12 cellular contexts compared by ENCODE assay signal in the genomic region with DNA sequence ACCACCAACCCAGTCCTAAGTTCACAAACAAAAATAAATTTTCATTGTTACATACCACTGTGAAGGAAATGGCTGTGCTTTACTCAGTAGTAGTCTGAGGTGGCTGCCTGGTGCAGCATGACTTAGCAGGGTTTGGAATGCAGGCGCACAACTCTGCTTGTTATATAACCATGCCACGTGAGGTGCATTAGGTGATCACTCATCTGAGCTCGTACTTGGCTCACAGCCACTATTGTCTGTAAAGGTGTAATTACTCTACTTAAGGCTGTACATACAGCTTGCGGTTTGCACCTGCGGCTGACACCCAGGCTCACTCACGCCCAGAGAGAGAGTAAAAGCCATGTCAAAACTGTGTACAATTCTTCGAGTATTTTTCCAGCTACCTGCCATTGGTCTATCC.
A peak's percentile ranks its signal among the peaks of the same experiment; 100 is the strongest.
DNase-seq lines count a peak whose midpoint lies in the region; ATAC-seq and TF ChIP-seq lines count a peak whose summit lies in the region.
"Had no signal": no experiment of that assay in that cellular context is flagged by ENCODE, and none has a peak within 500 bp of the region (broad histone marks: within the 10 kb centered on the region; RNA-seq: fewer than 3 reads in every experiment).

No MANE protein-coding gene starts in this region.

- TF ChIP-seq POLR2A in thyroid gland (IDR thresholded peaks at IDR 0.05) (no peak), adrenal gland (IDR thresholded peaks at IDR 0.05) (no peak)

- DNase-seq in NCI-H2196 (lab: John Stamatoyannopoulos, UW; ENCODE audit: unreplicated experiment), result peak; percentile 4
- DNase-seq in NCI-H2196 treated with DMSO at 0.1 percent for 48 hours (lab: John Stamatoyannopoulos, UW; ENCODE audit: unreplicated experiment), result no peak
- DNase-seq in NCI-H510A (lab: John Stamatoyannopoulos, UW), result peak; percentile 90
- DNase-seq in foreskin keratinocyte, result peak; percentile 94 to 96
- DNase-seq in thyroid gland, result peak; percentile 75 to 84
- no peak for DNase-seq in adrenal gland
- DNase-seq: activated effector memory CD4-positive, alpha-beta T cell treated with Interleukin-2 at 50 U/mL for 16 hours; glutamatergic neuron; right lobe of liver had no signal

- H3K9me3 ChIP-seq in thyroid gland (no peaks in the 10 kb centered on the region), adrenal gland (replicated peaks in 1 of 3) (no peaks in the 10 kb centered on the region)
- H3K9me3 ChIP-seq: right lobe of liver had no signal

- 48 to 60% methylated on average over 7 of the region's 7 CpGs for WGBS in thyroid gland, 2 donors
- WGBS in adrenal gland, 4 donors, result 80 to 84% (median 81%) methylated on average over 7 of the region's 7 CpGs

- H3K4me3 ChIP-seq in thyroid gland (replicated peaks in 1 of 3), result no peak overlapping the region
- no peak overlapping the region for H3K4me3 ChIP-seq in adrenal gland
- H3K4me3 ChIP-seq: right lobe of liver, SJSA1 had no signal

- TF ChIP-seq CTCF in foreskin keratinocyte (conservative IDR thresholded peaks at IDR 0.05) (no peak), thyroid gland (IDR thresholded peaks at IDR 0.05) (no peak), adrenal gland (IDR thresholded peaks at IDR 0.05) (no peak)

- H3K27me3 ChIP-seq in foreskin keratinocyte (no peaks in the 10 kb centered on the region), thyroid gland (no peaks in the 10 kb centered on the region), adrenal gland (no peaks in the 10 kb centered on the region)
- H3K27me3 ChIP-seq: right lobe of liver, SJSA1 had no signal

- intact Hi-C loops in thyroid gland (cut with DNase I), result no loop called here
- intact Hi-C loops in adrenal gland (cut with DNase I), result no loop called here

- H3K27ac ChIP-seq in foreskin keratinocyte (no peak overlapping the region), thyroid gland (peak overlapping the region in 2 of 3 donors; percentile 48 to 55), adrenal gland (no peak overlapping the region)
- H3K27ac ChIP-seq: right lobe of liver, SJSA1 had no signal

- H3K36me3 ChIP-seq in thyroid gland (no peaks in the 10 kb centered on the region), adrenal gland (replicated peaks in 1 of 2) (no peaks in the 10 kb centered on the region)
- H3K36me3 ChIP-seq: right lobe of liver, SJSA1 had no signal

- ATAC-seq in foreskin keratinocyte, result peak; percentile 97
- ATAC-seq in GM18519 (IDR thresholded peaks at IDR 0.05; ENCODE audit: low FRiP score, unreplicated experiment), result no peak
- ATAC-seq in HG03442 (IDR thresholded peaks at IDR 0.05; ENCODE audit: unreplicated experiment), result no peak

- H3K4me1 ChIP-seq in foreskin keratinocyte (peaks cover 11% of the 10 kb centered on the region), thyroid gland (peaks cover 13% of the 10 kb centered on the region in 2 donors), adrenal gland (replicated peaks in 1 of 2) (no peaks in the 10 kb centered on the region)
- H3K4me1 ChIP-seq: SJSA1 had no signal

Comparison
In these comparisons a context has a peak if more than half of its experiments do, and no peak if none do; other contexts are left out.
1. DNase-seq: peak in NCI-H2196 (single experiment), NCI-H510A (single experiment), foreskin keratinocyte (2 of 2) and thyroid gland (2 of 2); none in NCI-H2196 treated with DMSO at 0.1 percent for 48 hours (single experiment) and adrenal gland (0 of 7).
2. H3K27ac ChIP-seq: peak in thyroid gland (2 of 3); none in foreskin keratinocyte (single experiment) and adrenal gland (0 of 5).